ENCODE assay signal across 17 cellular contexts in genomic region chr4:10276152-10276551, GRCh38.
"Had no signal": no experiment of that assay in that cellular context is flagged by ENCODE, and none has a peak within 500 bp of the region (broad histone marks: within the 10 kb centered on the region; RNA-seq: fewer than 3 reads in every experiment).

No MANE protein-coding gene starts in this region.

- DNase-seq: effector memory CD8-positive, alpha-beta T cell; foreskin fibroblast; kidney; left cardiac atrium; left ventricle myocardium inferior; lower lobe of right lung; natural killer cell; posterior cingulate gyrus; stimulated activated CD4-positive, alpha-beta T cell treated with anti-CD3 and anti-CD28 coated beads, Interleukin-12 subunit alpha, Interleukin-12 subunit beta, amount 100 ng/mL, for 4 hours; stimulated activated naive CD4-positive, alpha-beta T cell treated with Interleukin-2 at 50 U/mL for 16 hours; thyroid gland; upper lobe of left lung; uterus had no signal

- H3K4me3 ChIP-seq: esophagus muscularis mucosa, hepatocyte, left ventricle myocardium inferior, lower lobe of right lung, skin epidermis, suprapubic skin, thyroid gland, upper lobe of left lung, uterus had no signal

- H3K27me3 ChIP-seq: esophagus muscularis mucosa, hepatocyte, suprapubic skin, thyroid gland, upper lobe of left lung, uterus had no signal

- H3K36me3 ChIP-seq: esophagus muscularis mucosa, left ventricle myocardium inferior, lower lobe of right lung, suprapubic skin, thyroid gland, upper lobe of left lung, uterus had no signal

- FAIRE-seq: kidney had no signal
